13 cellular contexts compared by ENCODE assay signal in genomic region chr2:227748079-227748478, GRCh38. TPM values are rescaled to one million over a fixed set of nuclear protein-coding genes. Genes with fewer than 3 reads are reported as not detected.
A peak's percentile ranks its signal among the peaks of the same experiment; 100 is the strongest.
DNase-seq lines count a peak whose midpoint lies in the region; ATAC-seq and TF ChIP-seq lines count a peak whose summit lies in the region.
"Had no signal": no experiment of that assay in that cellular context is flagged by ENCODE, and none has a peak within 500 bp of the region (broad histone marks: within the 10 kb centered on the region; RNA-seq: fewer than 3 reads in every experiment).

No MANE protein-coding gene starts in this region.

- no peaks in the 10 kb centered on the region for H3K79me2 ChIP-seq in smooth muscle cell (ENCODE audit: low read depth)

- H3K27me3 ChIP-seq in endodermal cell (ENCODE audit: control insufficient read depth, insufficient read depth, low read length, poor library complexity, severe bottlenecking) (no peaks in the 10 kb centered on the region), smooth muscle cell (ENCODE audit: low read depth) (no peaks in the 10 kb centered on the region), tibial nerve (no peaks in the 10 kb centered on the region)
- H3K27me3 ChIP-seq: BLaER1 treated with 17β-estradiol and CSF1 and Interleukin-3, amounts not matched to agents 10 nM and 100 nM; esophagus muscularis mucosa had no signal

- no peak overlapping the region for H3K4me3 Mint-ChIP-seq in activated naive CD4-positive, alpha-beta T cell treated with anti-CD3 and anti-CD28 coated beads for 36 hours
- no peak overlapping the region for H3K4me3 Mint-ChIP-seq in endodermal cell
- H3K4me3 Mint-ChIP-seq: activated naive CD8-positive, alpha-beta T cell treated with anti-CD3 and anti-CD28 coated beads for 36 hours had no signal

- ATAC-seq in HG03095 (IDR thresholded peaks at IDR 0.05; ENCODE audit: unreplicated experiment) (no peak), GM19328 (IDR thresholded peaks at IDR 0.05; ENCODE audit: unreplicated experiment) (no peak)

- H3K27ac Mint-ChIP-seq in activated naive CD4-positive, alpha-beta T cell treated with anti-CD3 and anti-CD28 coated beads for 36 hours: no peak overlapping the region
- H3K27ac Mint-ChIP-seq in endodermal cell: no peak overlapping the region
- H3K27ac Mint-ChIP-seq: activated naive CD8-positive, alpha-beta T cell treated with anti-CD3 and anti-CD28 coated beads for 36 hours had no signal

- H4K20me1 ChIP-seq in smooth muscle cell (ENCODE audit: low read depth): no peaks in the 10 kb centered on the region
- H4K20me1 ChIP-seq: BLaER1 treated with 17β-estradiol and CSF1 and Interleukin-3, amounts not matched to agents 10 nM and 100 nM had no signal

- intact Hi-C loops in activated naive CD4-positive, alpha-beta T cell treated with anti-CD3 and anti-CD28 coated beads for 36 hours (cut with micrococcal nuclease): no loop called here

- WGBS in endodermal cell (ENCODE audit: insufficient coverage in 1 of 2, insufficient read length in 1 of 2), 2 experiments: 69 to 74% methylated on average over 5 to 6 of the region's 6 CpGs
- 59% methylated on average over 6 of the region's 6 CpGs for WGBS in smooth muscle cell (ENCODE audit: low lambda C conversion rate)
- WGBS in tibial nerve, 2 donors: 60 to 67% methylated on average over 6 of the region's 6 CpGs

- H2AFZ ChIP-seq in smooth muscle cell (ENCODE audit: low read depth): no peak overlapping the region

- peak; percentile 9 for DNase-seq in activated naive CD4-positive, alpha-beta T cell treated with anti-CD3 and anti-CD28 coated beads for 36 hours
- no peak for DNase-seq in activated naive CD4-positive, alpha-beta T cell (lab: John Stamatoyannopoulos, UW)
- DNase-seq in endodermal cell (peak; percentile 89), smooth muscle cell (lab: John Stamatoyannopoulos, UW; ENCODE audit: unreplicated experiment) (no peak), tibial nerve (ENCODE audit: low spot score in 2 of 2) (no peak)
- DNase-seq: activated naive CD8-positive, alpha-beta T cell treated with anti-CD3 and anti-CD28 coated beads for 36 hours had no signal

- H3K27ac ChIP-seq in endodermal cell (ENCODE audit: low read depth, low read length) (no peak overlapping the region), smooth muscle cell (ENCODE audit: low read depth) (no peak overlapping the region), tibial nerve (no peak overlapping the region)
- H3K27ac ChIP-seq: BLaER1 treated with 17β-estradiol and CSF1 and Interleukin-3, amounts not matched to agents 10 nM and 100 nM; esophagus muscularis mucosa; VCaP had no signal

- H3K36me3 ChIP-seq in endodermal cell (ENCODE audit: control insufficient read depth, insufficient read depth, low read length) (no peaks in the 10 kb centered on the region), smooth muscle cell (ENCODE audit: low read depth) (no peaks in the 10 kb centered on the region), tibial nerve (no peaks in the 10 kb centered on the region)
- H3K36me3 ChIP-seq: BLaER1 treated with 17β-estradiol and CSF1 and Interleukin-3, amounts not matched to agents 10 nM and 100 nM; esophagus muscularis mucosa had no signal

- no peaks in the 10 kb centered on the region for H3K4me1 Mint-ChIP-seq in activated naive CD4-positive, alpha-beta T cell treated with anti-CD3 and anti-CD28 coated beads for 36 hours (ENCODE audit: low read depth)
- no peaks in the 10 kb centered on the region for H3K4me1 Mint-ChIP-seq in endodermal cell
- H3K4me1 Mint-ChIP-seq: activated naive CD8-positive, alpha-beta T cell treated with anti-CD3 and anti-CD28 coated beads for 36 hours had no signal

- TF ChIP-seq POLR2A in tibial nerve (IDR thresholded peaks at IDR 0.05): no peak

- no peak overlapping the region for H3K4me2 ChIP-seq in smooth muscle cell
- H3K4me2 ChIP-seq: BLaER1 treated with 17β-estradiol and CSF1 and Interleukin-3, amounts not matched to agents 10 nM and 100 nM had no signal

- H3K9ac ChIP-seq in endodermal cell (ENCODE audit: extremely low read depth, low read length, poor library complexity, severe bottlenecking) (no peak overlapping the region), smooth muscle cell (ENCODE audit: low read depth) (no peak overlapping the region)
- H3K9ac ChIP-seq: BLaER1 treated with 17β-estradiol and CSF1 and Interleukin-3, amounts not matched to agents 10 nM and 100 nM had no signal

- H3K27me3 Mint-ChIP-seq in activated naive CD4-positive, alpha-beta T cell treated with anti-CD3 and anti-CD28 coated beads for 36 hours (ENCODE audit: low read depth): peaks cover 5% of the 10 kb centered on the region
- no peaks in the 10 kb centered on the region for H3K27me3 Mint-ChIP-seq in endodermal cell (ENCODE audit: insufficient read depth)

- H3K4me1 ChIP-seq in endodermal cell (ENCODE audit: control insufficient read depth, insufficient read depth, low read length): no peaks in the 10 kb centered on the region
- no peaks in the 10 kb centered on the region for H3K4me1 ChIP-seq in smooth muscle cell (ENCODE audit: low read depth)
- H3K4me1 ChIP-seq in tibial nerve: no peaks in the 10 kb centered on the region
- H3K4me1 ChIP-seq: BLaER1 treated with 17β-estradiol and CSF1 and Interleukin-3, amounts not matched to agents 10 nM and 100 nM; esophagus muscularis mucosa had no signal

- no peak for TF ChIP-seq EP300 in tibial nerve (IDR thresholded peaks at IDR 0.05)

- H3K4me3 ChIP-seq in endodermal cell (ENCODE audit: low read length) (no peak overlapping the region), smooth muscle cell (no peak overlapping the region), tibial nerve (no peak overlapping the region)
- H3K4me3 ChIP-seq: BLaER1 treated with 17β-estradiol and CSF1 and Interleukin-3, amounts not matched to agents 10 nM and 100 nM; esophagus muscularis mucosa; lung had no signal

- H3K9me3 Mint-ChIP-seq in activated naive CD4-positive, alpha-beta T cell treated with anti-CD3 and anti-CD28 coated beads for 36 hours: no peaks in the 10 kb centered on the region
- no peaks in the 10 kb centered on the region for H3K9me3 Mint-ChIP-seq in endodermal cell
- H3K9me3 Mint-ChIP-seq: activated naive CD8-positive, alpha-beta T cell treated with anti-CD3 and anti-CD28 coated beads for 36 hours had no signal

- H3F3A ChIP-seq in smooth muscle cell (ENCODE audit: low read depth): no peaks in the 10 kb centered on the region

- no peaks in the 10 kb centered on the region for H3K36me3 Mint-ChIP-seq in activated naive CD4-positive, alpha-beta T cell treated with anti-CD3 and anti-CD28 coated beads for 36 hours (ENCODE audit: low read depth)
- no peaks in the 10 kb centered on the region for H3K36me3 Mint-ChIP-seq in endodermal cell (ENCODE audit: low read depth)
- H3K36me3 Mint-ChIP-seq: activated naive CD8-positive, alpha-beta T cell treated with anti-CD3 and anti-CD28 coated beads for 36 hours had no signal

- TF ChIP-seq CTCF in LNCAP (IDR thresholded peaks at IDR 0.05): peak; percentile 31; the same call in 1 of the 2 replicates
- peak; percentile 91 for TF ChIP-seq CTCF in endodermal cell (conservative IDR thresholded peaks at IDR 0.05)
- peak; percentile 35 for TF ChIP-seq CTCF in smooth muscle cell (IDR thresholded peaks at IDR 0.05; ENCODE audit: borderline replicate concordance, insufficient read depth, poor library complexity, severe bottlenecking)
- TF ChIP-seq CTCF in tibial nerve (IDR thresholded peaks at IDR 0.05): no peak

- H3K9me3 ChIP-seq in endodermal cell (ENCODE audit: control insufficient read depth, low read length): no peaks in the 10 kb centered on the region
- no peaks in the 10 kb centered on the region for H3K9me3 ChIP-seq in smooth muscle cell (replicated peaks; ENCODE audit: low read depth)
- no peaks in the 10 kb centered on the region for H3K9me3 ChIP-seq in tibial nerve
- H3K9me3 ChIP-seq: BLaER1 treated with 17β-estradiol and CSF1 and Interleukin-3, amounts not matched to agents 10 nM and 100 nM; esophagus muscularis mucosa had no signal

- CTCF ChIA-PET in activated naive CD4-positive, alpha-beta T cell treated with anti-CD3 and anti-CD28 coated beads for 36 hours (lab: Charles Lee): interaction anchor here (0.6 to 0.7 kb wide), 2 partner anchors 607 to 908 kb away, joined by 3 read pairs; no protein-coding TSS in a partner anchor

RNA-seq across cellular contexts. Expression of gene SCYGR8, which starts 2.4 kb away (rescaled TPM):
- total RNA-seq in activated naive CD4-positive, alpha-beta T cell treated with anti-CD3 and anti-CD28 coated beads for 36 hours: not detected
- total RNA-seq in endodermal cell (not detected), smooth muscle cell (not detected in 2 replicates), tibial nerve (not detected)
- not detected for polyA plus RNA-seq in endodermal cell (2013, experiment 1 of 2)
- not detected for polyA plus RNA-seq in endodermal cell (2013, experiment 2 of 2)
- not detected in 2 replicates for polyA plus RNA-seq in smooth muscle cell
- total RNA-seq: activated naive CD8-positive, alpha-beta T cell treated with anti-CD3 and anti-CD28 coated beads for 36 hours; esophagus muscularis mucosa; lung had no signal
- polyA plus RNA-seq: lung had no signal

RNA-seq across cellular contexts. Expression of gene SCYGR7, which starts 19.9 kb away (rescaled TPM):
- not detected for total RNA-seq in activated naive CD4-positive, alpha-beta T cell treated with anti-CD3 and anti-CD28 coated beads for 36 hours
- not detected for total RNA-seq in endodermal cell
- not detected for polyA plus RNA-seq in endodermal cell (2013, experiment 1 of 2)
- not detected for polyA plus RNA-seq in endodermal cell (2013, experiment 2 of 2)
- not detected in 2 replicates for total RNA-seq in smooth muscle cell
- polyA plus RNA-seq in smooth muscle cell: not detected in 2 replicates
- total RNA-seq in tibial nerve: not detected
- total RNA-seq: activated naive CD8-positive, alpha-beta T cell treated with anti-CD3 and anti-CD28 coated beads for 36 hours; esophagus muscularis mucosa; lung had no signal
- polyA plus RNA-seq: lung had no signal

RNA-seq across cellular contexts. Expression of gene SCYGR6, which starts 23.5 kb away (rescaled TPM):
- not detected for total RNA-seq in activated naive CD4-positive, alpha-beta T cell treated with anti-CD3 and anti-CD28 coated beads for 36 hours
- total RNA-seq in endodermal cell: not detected
- polyA plus RNA-seq in endodermal cell (2013, experiment 1 of 2): not detected
- polyA plus RNA-seq in endodermal cell (2013, experiment 2 of 2): not detected
- total RNA-seq in smooth muscle cell: not detected in 2 replicates
- not detected in 2 replicates for polyA plus RNA-seq in smooth muscle cell
- total RNA-seq in tibial nerve: not detected
- total RNA-seq: activated naive CD8-positive, alpha-beta T cell treated with anti-CD3 and anti-CD28 coated beads for 36 hours; esophagus muscularis mucosa; lung had no signal
- polyA plus RNA-seq: lung had no signal

RNA-seq across cellular contexts. Expression of gene SLC19A3, which starts 30.3 kb away (rescaled TPM):
- total RNA-seq in activated naive CD4-positive, alpha-beta T cell treated with anti-CD3 and anti-CD28 coated beads for 36 hours: not detected
- total RNA-seq in endodermal cell (1 to 10 TPM in 1 of 2 donors, under 1 TPM in 1; 0.68 to 1.1 TPM), smooth muscle cell (5.0 and 7.2 TPM in 2 replicates), tibial nerve (10 to 100 TPM; 20.4 to 52.1 (median 39.6) TPM)
- 1.5 TPM for polyA plus RNA-seq in endodermal cell (2013, experiment 1 of 2)
- 0.41 TPM for polyA plus RNA-seq in endodermal cell (2013, experiment 2 of 2)
- 3.5 and 4.5 TPM in 2 replicates for polyA plus RNA-seq in smooth muscle cell
- total RNA-seq: activated naive CD8-positive, alpha-beta T cell treated with anti-CD3 and anti-CD28 coated beads for 36 hours had no signal

Comparison
In these comparisons a context has a peak if more than half of its experiments do, and no peak if none do; other contexts are left out.
1. DNase-seq: peak in activated naive CD4-positive, alpha-beta T cell treated with anti-CD3 and anti-CD28 coated beads for 36 hours (single experiment) and endodermal cell (single experiment); none in activated naive CD4-positive, alpha-beta T cell (0 of 4), smooth muscle cell (single experiment) and tibial nerve (0 of 2).
2. CTCF ChIP-seq: peak in LNCAP (single experiment), endodermal cell (single experiment) and smooth muscle cell (single experiment); none in tibial nerve (0 of 5).